In genomic region chr4:7638984-7639789, GRCh38 we compare ENCODE assay signal across 1 cellular context.
TF ChIP-seq lines count a peak whose summit lies in the region.

No MANE protein-coding gene starts in this region.

TF ChIP-seq in HepG2, 621 proteins besides CTCF, POLR2A, EP300 and RAD21 (continued from another document and continues in another):
- TF ChIP-seq RNF219 (CRISPR knock-in tag; IDR thresholded peaks at IDR 0.05) (no peak), ZNF674 (CRISPR knock-in tag; IDR thresholded peaks at IDR 0.05; ENCODE audit: low read depth) (no peak), PHF21A (CRISPR knock-in tag; IDR thresholded peaks at IDR 0.05) (no peak), ZNF616 (CRISPR knock-in tag; IDR thresholded peaks at IDR 0.05; ENCODE audit: low read depth) (no peak), ATF1 (CRISPR knock-in tag; IDR thresholded peaks at IDR 0.05) (no peak), CBX2 (IDR thresholded peaks at IDR 0.05; ENCODE audit: low read depth, low read length) (no peak), CBX2 (CRISPR knock-in tag; IDR thresholded peaks at IDR 0.05; ENCODE audit: low read depth) (no peak), HCFC1 (IDR thresholded peaks at IDR 0.05; ENCODE audit: low read depth, low read length) (no peak), MED1 (CRISPR knock-in tag; IDR thresholded peaks at IDR 0.05) (peak; percentile 73; the same call in 1 of the 2 replicates), DZIP1 (CRISPR knock-in tag; IDR thresholded peaks at IDR 0.05) (no peak), ZSCAN21 (CRISPR knock-in tag; IDR thresholded peaks at IDR 0.05; ENCODE audit: borderline replicate concordance) (no peak), CREM (IDR thresholded peaks at IDR 0.05) (peak; percentile 23; the same call in 1 of the 2 replicates), CREM (CRISPR knock-in tag; IDR thresholded peaks at IDR 0.05) (no peak), RXRA (CRISPR knock-in tag; IDR thresholded peaks at IDR 0.05) (no peak), HMG20B (CRISPR knock-in tag; conservative IDR thresholded peaks at IDR 0.05) (no peak), MAF1 (CRISPR knock-in tag; IDR thresholded peaks at IDR 0.05; ENCODE audit: borderline replicate concordance) (no peak), ZNF382 (CRISPR knock-in tag; IDR thresholded peaks at IDR 0.05; ENCODE audit: borderline replicate concordance) (no peak), THRA (CRISPR knock-in tag; IDR thresholded peaks at IDR 0.05; ENCODE audit: borderline replicate concordance) (no peak), BCLAF1 (IDR thresholded peaks at IDR 0.05) (no peak), TARDBP (CRISPR knock-in tag; IDR thresholded peaks at IDR 0.05) (no peak), FOXA1 (IDR thresholded peaks at IDR 0.05) (no peak), FOXA1 (CRISPR knock-in tag; IDR thresholded peaks at IDR 0.05) (no peak), STAT6 (CRISPR knock-in tag; IDR thresholded peaks at IDR 0.05; ENCODE audit: borderline replicate concordance) (no peak), MED8 (CRISPR knock-in tag; IDR thresholded peaks at IDR 0.05; ENCODE audit: insufficient replicate concordance) (no peak), YEATS2 (CRISPR knock-in tag; IDR thresholded peaks at IDR 0.05; ENCODE audit: borderline replicate concordance) (no peak), LCORL (IDR thresholded peaks at IDR 0.05) (no peak), LCORL (CRISPR knock-in tag; IDR thresholded peaks at IDR 0.05) (peak; percentile 92), ZNF557 (CRISPR knock-in tag; IDR thresholded peaks at IDR 0.05) (no peak), TAF1 (CRISPR knock-in tag; IDR thresholded peaks at IDR 0.05) (no peak), SRY (CRISPR knock-in tag; IDR thresholded peaks at IDR 0.05) (no peak), ZNF251 (CRISPR knock-in tag; IDR thresholded peaks at IDR 0.05) (no peak), RFXANK (CRISPR knock-in tag; IDR thresholded peaks at IDR 0.05) (no peak), CREBL2 (CRISPR knock-in tag; IDR thresholded peaks at IDR 0.05; ENCODE audit: borderline replicate concordance) (no peak), TAF15 (IDR thresholded peaks at IDR 0.05; ENCODE audit: low read depth, low read length, poor library complexity, severe bottlenecking) (no peak), TCF7 (IDR thresholded peaks at IDR 0.05; ENCODE audit: low read depth) (peak; percentile 88), FOXK1 (CRISPR knock-in tag; IDR thresholded peaks at IDR 0.05; ENCODE audit: borderline replicate concordance, low read depth) (peak; percentile 23; the same call in 1 of the 2 replicates), ARID2 (CRISPR knock-in tag; IDR thresholded peaks at IDR 0.05; ENCODE audit: borderline replicate concordance) (no peak), ATAD3A (CRISPR knock-in tag; IDR thresholded peaks at IDR 0.05) (no peak), ETV6 (CRISPR knock-in tag; conservative IDR thresholded peaks at IDR 0.05) (no peak), ZNF703 (CRISPR knock-in tag; IDR thresholded peaks at IDR 0.05; ENCODE audit: borderline replicate concordance) (no peak), ZFP90 (CRISPR knock-in tag; IDR thresholded peaks at IDR 0.05; ENCODE audit: borderline replicate concordance) (no peak), TRAFD1 (CRISPR knock-in tag; IDR thresholded peaks at IDR 0.05; ENCODE audit: borderline replicate concordance) (no peak), ZNF878 (CRISPR knock-in tag; IDR thresholded peaks at IDR 0.05) (no peak), PHB2 (IDR thresholded peaks at IDR 0.05; ENCODE audit: partially characterized antibody) (no peak), CHCHD3 (CRISPR knock-in tag; IDR thresholded peaks at IDR 0.05) (no peak), KAT7 (CRISPR knock-in tag; IDR thresholded peaks at IDR 0.05; ENCODE audit: borderline replicate concordance) (no peak), ELF4 (CRISPR knock-in tag; IDR thresholded peaks at IDR 0.05; ENCODE audit: borderline replicate concordance) (no peak), ZNF510 (CRISPR knock-in tag; IDR thresholded peaks at IDR 0.05; ENCODE audit: low read depth) (no peak), FOXA3 (CRISPR knock-in tag; IDR thresholded peaks at IDR 0.05) (0 out of 2 replicates have a peak, but pooled peaks have one; percentile 41), ZNF580 (CRISPR knock-in tag; IDR thresholded peaks at IDR 0.05; ENCODE audit: borderline replicate concordance, low read depth) (no peak), ZNF280D (CRISPR knock-in tag; IDR thresholded peaks at IDR 0.05) (no peak), SOX6 (IDR thresholded peaks at IDR 0.05) (no peak), SOX6 (CRISPR knock-in tag; IDR thresholded peaks at IDR 0.05) (peak; percentile 75), ZSCAN12 (CRISPR knock-in tag; IDR thresholded peaks at IDR 0.05) (no peak), ARNT (IDR thresholded peaks at IDR 0.05) (no peak), RXRB (CRISPR knock-in tag; IDR thresholded peaks at IDR 0.05; ENCODE audit: borderline replicate concordance) (no peak; the same call in 1 of the 2 replicates), GFI1 (CRISPR knock-in tag; IDR thresholded peaks at IDR 0.05; ENCODE audit: borderline replicate concordance) (no peak), MIER3 (CRISPR knock-in tag; IDR thresholded peaks at IDR 0.05; ENCODE audit: borderline replicate concordance) (no peak)
